In the genomic region with DNA sequence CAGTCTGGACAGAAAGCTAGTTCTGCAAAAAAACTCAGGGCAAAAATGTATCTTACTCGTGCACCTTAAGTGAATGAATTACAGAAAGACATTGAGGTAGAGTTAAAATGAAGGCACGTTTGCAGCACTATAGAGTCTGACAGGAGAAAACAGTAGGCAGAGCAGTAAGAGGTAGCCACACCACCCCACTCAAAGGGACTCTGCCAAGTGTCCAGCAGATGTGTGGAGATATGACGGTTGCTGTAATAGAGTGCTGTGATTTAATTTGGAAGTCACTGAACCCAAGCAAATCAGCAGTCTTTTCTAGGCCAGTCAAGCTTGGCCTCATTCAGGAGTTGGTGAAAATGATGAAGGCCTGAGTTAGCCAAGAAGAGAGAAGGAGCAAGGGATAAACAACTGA, we compare ENCODE assay signal across 19 cellular contexts.
"Had no signal": no experiment of that assay in that cellular context is flagged by ENCODE, and none has a peak within 500 bp of the region (broad histone marks: within the 10 kb centered on the region; RNA-seq: fewer than 3 reads in every experiment).

No MANE protein-coding gene starts in this region.

- H3K27me3 ChIP-seq: breast epithelium had no signal

- H3K27ac ChIP-seq: breast epithelium, SK-N-MC had no signal

- H3K36me3 ChIP-seq: breast epithelium had no signal

- DNase-seq: activated CD4-positive, alpha-beta T cell treated with anti-CD3 and anti-CD28 coated beads for 4 hours; activated CD4-positive, alpha-beta T cell treated with anti-CD3 and anti-CD28 coated beads, Interleukin-2, amount 50 U/mL, for 4 hours; activated CD8-positive, alpha-beta memory T cell treated with anti-CD3 and anti-CD28 coated beads, Interleukin-2, amount 10 ng/mL, durations not matched to agents 7 days and 5 days; activated effector memory CD4-positive, alpha-beta T cell treated with Interleukin-2 at 50 U/mL for 16 hours; activated naive CD4-positive, alpha-beta T cell; activated T-cell treated with anti-CD3 and anti-CD28 coated beads, Interleukin-2, amount 50 U/mL, for 24 hours; aorta; MM.1S; NCI-H1105; NCI-H1436 treated with DMSO at 0.1 percent for 48 hours; NCI-H187; NCI-H2081; NCI-H510A treated with DMSO at 0.1 percent for 48 hours; NCI-H69; PC-3; SIG-M5 had no signal

- ATAC-seq: activated CD4-positive, CD25-positive, alpha-beta regulatory T cell treated with anti-CD3 and anti-CD28 coated beads, Interleukin-2, amount 50 U/mL, for 24 hours; activated CD8-positive, alpha-beta memory T cell treated with anti-CD3 and anti-CD28 coated beads, Interleukin-2, amount 10 ng/mL, durations not matched to agents 7 days and 5 days; PC-3 had no signal

- H3K4me1 ChIP-seq: breast epithelium had no signal

- H3K4me3 ChIP-seq: breast epithelium, SK-N-MC had no signal

- H3K9me3 ChIP-seq: breast epithelium had no signal
